In the genomic region with DNA sequence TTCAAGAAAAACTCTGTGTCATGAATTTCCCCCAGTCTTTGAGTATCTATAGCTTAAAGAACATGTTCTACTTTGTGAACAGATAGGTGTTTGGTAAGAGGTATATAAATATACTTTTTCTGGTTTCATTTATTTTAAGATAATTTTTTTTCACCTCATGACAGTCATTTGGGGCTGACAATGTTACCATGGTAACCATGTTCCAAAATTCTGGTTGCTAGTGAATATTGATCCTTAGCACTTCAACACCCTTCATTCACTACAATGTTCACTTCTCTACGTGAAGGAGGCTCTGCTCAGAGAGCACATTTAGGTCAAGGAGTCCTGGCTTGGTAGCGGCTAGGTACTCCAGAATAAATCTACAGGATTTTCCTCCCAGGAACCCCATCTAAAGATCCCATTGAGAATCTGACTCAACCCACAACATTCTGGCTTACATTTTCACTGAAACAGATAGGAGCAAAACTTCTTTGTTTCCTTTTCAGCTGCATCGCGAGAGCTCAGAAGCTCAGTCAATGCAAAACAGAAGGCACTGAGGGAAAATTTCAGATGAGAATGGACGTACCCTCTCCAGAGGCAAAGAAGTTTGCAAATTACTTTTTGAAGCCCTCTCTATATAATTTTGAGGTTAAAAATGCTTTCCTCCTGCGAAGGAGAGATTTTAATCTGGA, we compare ENCODE assay signal across 12 cellular contexts.
DNase-seq lines count a peak whose midpoint lies in the region; ATAC-seq and TF ChIP-seq lines count a peak whose summit lies in the region.
"Had no signal": no experiment of that assay in that cellular context is flagged by ENCODE, and none has a peak within 500 bp of the region (broad histone marks: within the 10 kb centered on the region; RNA-seq: fewer than 3 reads in every experiment).

No MANE protein-coding gene starts in this region.

- H3K9me3 ChIP-seq in fibroblast of lung (ENCODE audit: control insufficient read depth, insufficient read depth, low read depth, low read length) (no peaks in the 10 kb centered on the region), skeletal muscle satellite cell (replicated peaks; ENCODE audit: low read length) (no peaks in the 10 kb centered on the region)

- DNase-seq in EH (ENCODE audit: low read depth), result peak; percentile 61
- DNase-seq in RPMI7951 (ENCODE audit: low read depth), result peak; percentile 39
- DNase-seq in fibroblast of lung (ENCODE audit: low read depth in 2 of 2), result peak in 1 of 2 donors; percentile 72
- no peak for DNase-seq in NCI-H446 (lab: John Stamatoyannopoulos, UW)
- DNase-seq: DMS79; NCI-H1417; stimulated activated CD4-positive, alpha-beta T cell treated with anti-CD3 and anti-CD28 coated beads, Interleukin-4, amount 100 ng/mL, for 24 hours had no signal

- peak overlapping the region; percentile 5 for H2AFZ ChIP-seq in fibroblast of lung (ENCODE audit: low read length)

- no peaks in the 10 kb centered on the region for H3K79me2 ChIP-seq in fibroblast of lung (ENCODE audit: control insufficient read depth, insufficient read depth, low read length)

- ATAC-seq in GM21515 (IDR thresholded peaks at IDR 0.05; ENCODE audit: unreplicated experiment) (no peak), GM19395 (IDR thresholded peaks at IDR 0.05; ENCODE audit: unreplicated experiment) (no peak), HG02840 (IDR thresholded peaks at IDR 0.05; ENCODE audit: low FRiP score, unreplicated experiment) (no peak)
- ATAC-seq: WTC11 had no signal

- H3K4me2 ChIP-seq in fibroblast of lung (ENCODE audit: extremely low read depth, insufficient read depth, low read length), result peak overlapping the region; percentile 51
- peak overlapping the region; percentile 14 for H3K4me2 ChIP-seq in skeletal muscle satellite cell (ENCODE audit: low read length)

- H3K9ac ChIP-seq in fibroblast of lung (ENCODE audit: insufficient read depth, low read length) (peak overlapping the region; percentile 24), skeletal muscle satellite cell (ENCODE audit: low read depth, low read length) (peak overlapping the region; percentile 44)

- H3K36me3 ChIP-seq in fibroblast of lung (ENCODE audit: control insufficient read depth, insufficient read depth, low read length) (no peaks in the 10 kb centered on the region), skeletal muscle satellite cell (ENCODE audit: insufficient read depth, low read length) (no peaks in the 10 kb centered on the region)

- H4K20me1 ChIP-seq in fibroblast of lung (ENCODE audit: control insufficient read depth, extremely low read depth, insufficient read depth, low read length), result no peaks in the 10 kb centered on the region

- H3K27me3 ChIP-seq in fibroblast of lung (ENCODE audit: control insufficient read depth, insufficient read depth, low read length) (no peaks in the 10 kb centered on the region), skeletal muscle satellite cell (ENCODE audit: control insufficient read depth, insufficient read depth, low read length) (no peaks in the 10 kb centered on the region)

- H3K4me1 ChIP-seq in fibroblast of lung (ENCODE audit: control insufficient read depth, extremely low read depth, insufficient read depth, low read length) (peaks cover 19% of the 10 kb centered on the region), skeletal muscle satellite cell (ENCODE audit: control insufficient read depth, insufficient read depth, low read length) (peaks cover 41% of the 10 kb centered on the region)

- no peak overlapping the region for H3K4me3 ChIP-seq in fibroblast of lung (replicated peaks in 1 of 4; ENCODE audit: control extremely low read depth in 1 of 4, insufficient read depth in 1 of 4, low read depth in 3 of 4, low read length in 4 of 4)
- no peak overlapping the region for H3K4me3 ChIP-seq in skeletal muscle satellite cell (ENCODE audit: low read length)

- TF ChIP-seq CTCF in fibroblast of lung (conservative IDR thresholded peaks at IDR 0.05 in 1 of 2, IDR thresholded peaks at IDR 0.05 in 1 of 2; ENCODE audit: low read depth in 1 of 2, low read length in 2 of 2), result no peak

- peak overlapping the region; percentile 90 for H3K27ac ChIP-seq in fibroblast of lung (ENCODE audit: insufficient read depth, low read length)

Comparison
In these comparisons a context has a peak if more than half of its experiments do, and no peak if none do; other contexts are left out.
1. DNase-seq: peak in EH (single experiment) and RPMI7951 (single experiment); none in NCI-H446 (0 of 2).